ENCODE assay signal across 10 cellular contexts in the genomic region with DNA sequence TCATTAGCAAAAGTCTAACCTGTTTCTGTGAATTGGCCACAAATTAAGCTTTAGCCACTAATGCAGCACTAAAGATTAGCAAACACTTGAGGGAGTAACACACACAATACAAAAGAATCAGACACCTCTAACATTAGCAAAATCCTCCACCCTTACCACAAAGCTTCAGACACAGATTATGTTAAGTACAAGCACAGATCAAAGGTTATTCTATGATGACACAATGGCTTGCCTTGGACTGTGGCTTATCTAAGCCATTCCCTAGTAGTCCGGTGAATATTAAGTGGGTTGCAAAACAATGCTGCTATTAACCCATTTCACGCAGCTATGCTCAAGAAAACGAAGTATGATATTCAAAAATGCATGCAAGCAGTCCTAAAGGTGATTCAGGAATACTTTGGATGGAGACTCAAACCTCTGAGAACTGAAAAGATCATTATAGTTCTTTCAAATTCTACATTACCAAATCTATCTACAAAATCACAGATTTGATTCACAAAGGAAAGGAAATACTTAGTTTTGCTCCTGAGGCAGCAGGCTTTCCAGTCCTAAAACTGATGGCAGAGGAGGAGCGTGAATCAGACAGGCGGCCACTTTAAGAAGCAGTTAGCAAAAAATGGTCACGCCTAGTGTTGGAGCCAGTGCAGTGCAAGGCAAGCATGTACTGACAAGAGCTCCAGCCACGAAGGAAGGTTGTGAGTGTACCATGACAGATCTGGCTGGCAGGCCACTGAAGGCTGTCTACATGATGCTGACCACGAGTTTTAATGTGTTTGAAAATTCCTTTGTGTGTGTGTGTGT.
DNase-seq lines count a peak whose midpoint lies in the region; ATAC-seq and TF ChIP-seq lines count a peak whose summit lies in the region.
"Had no signal": no experiment of that assay in that cellular context is flagged by ENCODE, and none has a peak within 500 bp of the region (broad histone marks: within the 10 kb centered on the region; RNA-seq: fewer than 3 reads in every experiment).

No MANE protein-coding gene starts in this region.

- DNase-seq in H4 (ENCODE audit: low spot score) (peak; percentile 2), NCI-H748 treated with DMSO at 0.1 percent for 48 hours (lab: John Stamatoyannopoulos, UW) (peak; percentile 64), progenitor cell of endocrine pancreas (ENCODE audit: low spot score, unreplicated experiment) (no peak), retina (no peak), erythroblast (lab: John Stamatoyannopoulos, UW) (no peak), mesothelial cell of epicardium (ENCODE audit: low spot score in 2 of 2, unreplicated experiment in 2 of 2) (no peak)
- DNase-seq: activated T-cell treated with anti-CD3 and anti-CD28 coated beads, Interleukin-2, amount 50 U/mL, for 1 hour; hippocampal formation had no signal

- no peak for TF ChIP-seq POLR2A in erythroblast (IDR thresholded peaks at IDR 0.05; ENCODE audit: low read length)

- no peak overlapping the region for H3K27ac Mint-ChIP-seq in progenitor cell of endocrine pancreas
- H3K27ac Mint-ChIP-seq in mesothelial cell of epicardium = no peak overlapping the region

- H3K4me3 Mint-ChIP-seq in progenitor cell of endocrine pancreas (ENCODE audit: low read depth) (no peak overlapping the region), mesothelial cell of epicardium (no peak overlapping the region)

- no peaks in the 10 kb centered on the region for H3K9me3 Mint-ChIP-seq in progenitor cell of endocrine pancreas (ENCODE audit: low read depth)
- no peaks in the 10 kb centered on the region for H3K9me3 Mint-ChIP-seq in mesothelial cell of epicardium

- TF ChIP-seq CTCF in progenitor cell of endocrine pancreas (IDR thresholded peaks at IDR 0.05; ENCODE audit: unreplicated experiment) (peak; percentile 24), mesothelial cell of epicardium (IDR thresholded peaks at IDR 0.05; ENCODE audit: unreplicated experiment) (no peak)

- ATAC-seq in esophagus mucosa (peak; percentile 91), GM19328 (IDR thresholded peaks at IDR 0.05; ENCODE audit: unreplicated experiment) (no peak)

- H3K27me3 Mint-ChIP-seq in progenitor cell of endocrine pancreas (no peaks in the 10 kb centered on the region), mesothelial cell of epicardium (ENCODE audit: low read depth) (no peaks in the 10 kb centered on the region)

- H3K4me1 Mint-ChIP-seq in progenitor cell of endocrine pancreas (ENCODE audit: low read depth) (peaks cover 7% of the 10 kb centered on the region), mesothelial cell of epicardium (peaks cover 12% of the 10 kb centered on the region)

- H3K36me3 Mint-ChIP-seq in progenitor cell of endocrine pancreas (ENCODE audit: insufficient read depth) (no peaks in the 10 kb centered on the region), mesothelial cell of epicardium (peaks cover 2% of the 10 kb centered on the region)

Comparison
In these comparisons a context has a peak if more than half of its experiments do, and no peak if none do; other contexts are left out.
1. DNase-seq: peak in H4 (single experiment) and NCI-H748 treated with DMSO at 0.1 percent for 48 hours (single experiment); none in progenitor cell of endocrine pancreas (single experiment), retina (single experiment), erythroblast (0 of 2) and mesothelial cell of epicardium (0 of 2).